Comparison of ENCODE assay signal across 9 cellular contexts in genomic region chr14:98227000-98227726, GRCh38.
DNase-seq lines count a peak whose midpoint lies in the region; ATAC-seq lines count a peak whose summit lies in the region.
"Had no signal": no experiment of that assay in that cellular context is flagged by ENCODE, and none has a peak within 500 bp of the region (broad histone marks: within the 10 kb centered on the region; RNA-seq: fewer than 3 reads in every experiment).

No MANE protein-coding gene starts in this region.

- peaks cover 5% of the 10 kb centered on the region for H3K36me3 Mint-ChIP-seq in activated CD4-positive, alpha-beta memory T cell treated with anti-CD3 and anti-CD28 coated beads for 36 hours
- H3K36me3 Mint-ChIP-seq in central memory CD8-positive, alpha-beta T cell (ENCODE audit: insufficient read depth), result peaks cover 4% of the 10 kb centered on the region
- H3K36me3 Mint-ChIP-seq in stimulated activated effector memory CD8-positive, alpha-beta T cell treated with anti-CD3 and anti-CD28 coated beads, Interleukin-12 subunit alpha, Interleukin-12 subunit beta, amount 100 ng/mL, for 72 hours, result no peaks in the 10 kb centered on the region

- peak overlapping the region; percentile 11 for H3K4me3 Mint-ChIP-seq in activated CD4-positive, alpha-beta memory T cell treated with anti-CD3 and anti-CD28 coated beads for 36 hours
- H3K4me3 Mint-ChIP-seq in central memory CD8-positive, alpha-beta T cell, result peak overlapping the region; percentile 67
- H3K4me3 Mint-ChIP-seq in stimulated activated effector memory CD8-positive, alpha-beta T cell treated with anti-CD3 and anti-CD28 coated beads, Interleukin-12 subunit alpha, Interleukin-12 subunit beta, amount 100 ng/mL, for 72 hours, result peak overlapping the region; percentile 61

- H3K27ac Mint-ChIP-seq in activated CD4-positive, alpha-beta memory T cell treated with anti-CD3 and anti-CD28 coated beads for 36 hours, result peak overlapping the region; percentile 91
- H3K27ac Mint-ChIP-seq in central memory CD8-positive, alpha-beta T cell (ENCODE audit: low read depth), result peak overlapping the region; percentile 96
- H3K27ac Mint-ChIP-seq in stimulated activated effector memory CD8-positive, alpha-beta T cell treated with anti-CD3 and anti-CD28 coated beads, Interleukin-12 subunit alpha, Interleukin-12 subunit beta, amount 100 ng/mL, for 72 hours, result peak overlapping the region; percentile 93

- peak; percentile 78 for DNase-seq in activated CD4-positive, alpha-beta memory T cell treated with anti-CD3 and anti-CD28 coated beads for 36 hours
- no peak for DNase-seq in central memory CD8-positive, alpha-beta T cell (ENCODE audit: low spot score in 2 of 2)
- DNase-seq in stimulated activated effector memory CD8-positive, alpha-beta T cell treated with anti-CD3 and anti-CD28 coated beads, Interleukin-12 subunit alpha, Interleukin-12 subunit beta, amount 100 ng/mL, for 72 hours (ENCODE audit: low spot score in 2 of 2), result peak; percentile 41 to 82
- no peak for DNase-seq in NCI-H226
- no peak for DNase-seq in NCI-H2196 treated with DMSO at 0.1 percent for 48 hours (lab: John Stamatoyannopoulos, UW; ENCODE audit: unreplicated experiment)
- DNase-seq: H7, left colon had no signal

- no peaks in the 10 kb centered on the region for H3K27me3 Mint-ChIP-seq in activated CD4-positive, alpha-beta memory T cell treated with anti-CD3 and anti-CD28 coated beads for 36 hours
- no peaks in the 10 kb centered on the region for H3K27me3 Mint-ChIP-seq in central memory CD8-positive, alpha-beta T cell

- POLR2A ChIA-PET in activated CD4-positive, alpha-beta memory T cell treated with anti-CD3 and anti-CD28 coated beads for 36 hours (lab: Charles Lee), result interaction anchor here (0.7 to 2.3 kb wide), 9 partner anchors 12 to 58 kb away, joined by 3 to 16 read pairs (median 3); no protein-coding TSS in a partner anchor

- H3K4me1 Mint-ChIP-seq in activated CD4-positive, alpha-beta memory T cell treated with anti-CD3 and anti-CD28 coated beads for 36 hours (ENCODE audit: low read depth), result peaks cover 86% of the 10 kb centered on the region
- peaks cover 57% of the 10 kb centered on the region for H3K4me1 Mint-ChIP-seq in central memory CD8-positive, alpha-beta T cell
- H3K4me1 Mint-ChIP-seq in stimulated activated effector memory CD8-positive, alpha-beta T cell treated with anti-CD3 and anti-CD28 coated beads, Interleukin-12 subunit alpha, Interleukin-12 subunit beta, amount 100 ng/mL, for 72 hours, result peaks cover 66% of the 10 kb centered on the region

- CTCF ChIA-PET in activated CD4-positive, alpha-beta memory T cell treated with anti-CD3 and anti-CD28 coated beads for 36 hours (lab: Charles Lee), result interaction anchor here (0.9 to 2.3 kb wide), 6 partner anchors 16 to 1189 kb away, joined by 3 to 9 read pairs (median 4); no protein-coding TSS in a partner anchor

- ATAC-seq in HG02588 (IDR thresholded peaks at IDR 0.05; ENCODE audit: unreplicated experiment) (peak; percentile 60), GM18858 (IDR thresholded peaks at IDR 0.05; ENCODE audit: unreplicated experiment) (no peak)
- no peak for ATAC-seq in central memory CD8-positive, alpha-beta T cell (replicated peaks; ENCODE audit: extremely low read depth, poor library complexity, severe bottlenecking)
- peak; percentile 91 for ATAC-seq in stimulated activated effector memory CD8-positive, alpha-beta T cell treated with anti-CD3 and anti-CD28 coated beads, Interleukin-12 subunit alpha, Interleukin-12 subunit beta, amount 100 ng/mL, for 72 hours
- ATAC-seq: left colon had no signal

- peaks cover 8% of the 10 kb centered on the region for H3K9me3 Mint-ChIP-seq in activated CD4-positive, alpha-beta memory T cell treated with anti-CD3 and anti-CD28 coated beads for 36 hours
- H3K9me3 Mint-ChIP-seq in central memory CD8-positive, alpha-beta T cell, result no peaks in the 10 kb centered on the region
- H3K9me3 Mint-ChIP-seq in stimulated activated effector memory CD8-positive, alpha-beta T cell treated with anti-CD3 and anti-CD28 coated beads, Interleukin-12 subunit alpha, Interleukin-12 subunit beta, amount 100 ng/mL, for 72 hours, result no peaks in the 10 kb centered on the region

- intact Hi-C loops in activated CD4-positive, alpha-beta memory T cell treated with anti-CD3 and anti-CD28 coated beads for 36 hours (cut with micrococcal nuclease), result loop anchor here (1.0 to 5.0 kb wide), 5 partner anchors 29 to 1005 kb away; no protein-coding TSS in a partner anchor

Comparison
In these comparisons a context has a peak if more than half of its experiments do, and no peak if none do; other contexts are left out.
1. ATAC-seq: peak in HG02588 (single experiment) and stimulated activated effector memory CD8-positive, alpha-beta T cell treated with anti-CD3 and anti-CD28 coated beads, Interleukin-12 subunit alpha, Interleukin-12 subunit beta, amount 100 ng/mL, for 72 hours (single experiment); none in central memory CD8-positive, alpha-beta T cell (single experiment) and GM18858 (single experiment).
2. DNase-seq: peak in activated CD4-positive, alpha-beta memory T cell treated with anti-CD3 and anti-CD28 coated beads for 36 hours (single experiment) and stimulated activated effector memory CD8-positive, alpha-beta T cell treated with anti-CD3 and anti-CD28 coated beads, Interleukin-12 subunit alpha, Interleukin-12 subunit beta, amount 100 ng/mL, for 72 hours (2 of 2); none in central memory CD8-positive, alpha-beta T cell (0 of 2), NCI-H226 (single experiment) and NCI-H2196 treated with DMSO at 0.1 percent for 48 hours (single experiment).
3. H3K4me3 Mint-ChIP-seq: peak in every context shown above with its lines; median percentile 67 in central memory CD8-positive, alpha-beta T cell; 61 in stimulated activated effector memory CD8-positive, alpha-beta T cell treated with anti-CD3 and anti-CD28 coated beads, Interleukin-12 subunit alpha, Interleukin-12 subunit beta, amount 100 ng/mL, for 72 hours; 11 in activated CD4-positive, alpha-beta memory T cell treated with anti-CD3 and anti-CD28 coated beads for 36 hours.
4. Peak in every context shown above with its lines, with median percentiles within 50 percentile points of each other: H3K27ac Mint-ChIP-seq.